Comparison of ENCODE assay signal across 28 cellular contexts in genomic region chr1:67173988-67174387, GRCh38. TPM values are rescaled to one million over a fixed set of nuclear protein-coding genes. Genes with fewer than 3 reads are reported as not detected.
"Had no signal": no experiment of that assay in that cellular context is flagged by ENCODE, and none has a peak within 500 bp of the region (broad histone marks: within the 10 kb centered on the region; RNA-seq: fewer than 3 reads in every experiment).

No MANE protein-coding gene starts in this region.

- H3K27me3 Mint-ChIP-seq: activated CD4-positive, alpha-beta T cell treated with anti-CD3 and anti-CD28 coated beads, Interleukin-2, amount 10 ng/mL, durations not matched to agents 24 days and 14 days; activated CD8-positive, alpha-beta T cell treated with anti-CD3 and anti-CD28 coated beads for 36 hours had no signal

- H3K9me3 Mint-ChIP-seq: WTC11 had no signal

- H3K9me3 ChIP-seq: adrenal gland had no signal

- H3K4me3 Mint-ChIP-seq: activated CD8-positive, alpha-beta T cell treated with anti-CD3 and anti-CD28 coated beads for 36 hours; WTC11 had no signal

- ATAC-seq: Panc1, Right ventricle myocardium inferior, WTC11 had no signal

- H3K27ac ChIP-seq: adrenal gland, KMS-11, SK-N-MC had no signal

- FAIRE-seq: colon had no signal

- H3K4me1 Mint-ChIP-seq: WTC11 had no signal

- H3K36me3 ChIP-seq: adrenal gland had no signal

- H3K36me3 Mint-ChIP-seq: WTC11 had no signal

- H3K4me2 ChIP-seq: KMS-11 had no signal

- DNase-seq: activated CD4-positive, alpha-beta T cell treated with anti-CD3 and anti-CD28 coated beads, Interleukin-2, amount 10 ng/mL, durations not matched to agents 24 days and 14 days; activated CD4-positive, CD25-positive, alpha-beta regulatory T cell treated with anti-CD3 and anti-CD28 coated beads, Interleukin-2, amount 50 U/mL, for 72 hours; activated CD8-positive, alpha-beta memory T cell treated with anti-CD3 and anti-CD28 coated beads, Interleukin-2, amount 50 U/mL, for 4 hours; activated T-cell treated with anti-CD3 and anti-CD28 coated beads, Interleukin-2, amount 50 U/mL, for 1 hour; adrenal gland; anterior cingulate cortex; cerebellar nuclear complex; NCI-H1092; NCI-H1417; NCI-H2029; NCI-H2107; NCI-H2171 treated with DMSO at 0.1 percent for 48 hours; NCI-H226; NCI-H69; NK-92 treated with Interleukin-12 subunit alpha and Interleukin-12 subunit beta, amount 100 ng/mL, for 24 hours; OCI-M1; RPMI8226 had no signal

- H3K9ac ChIP-seq: KMS-11 had no signal

- H3K4me1 ChIP-seq: adrenal gland had no signal

- H3K27me3 ChIP-seq: adrenal gland had no signal

- H3K27ac Mint-ChIP-seq: WTC11 had no signal

- H3K4me3 ChIP-seq: adrenal gland, SK-N-MC had no signal

RNA-seq across cellular contexts. Expression of gene IL23R, which starts 7.7 kb away (rescaled TPM):
- total RNA-seq: cardiac septum, MCF 10A, NCI-H460, Right ventricle myocardium inferior, WTC11 had no signal

RNA-seq across cellular contexts. Expression of gene C1orf141, which starts 39.2 kb away (rescaled TPM):
- total RNA-seq: activated CD4-positive, alpha-beta T cell treated with anti-CD3 and anti-CD28 coated beads, Interleukin-2, amount 10 ng/mL, durations not matched to agents 24 days and 14 days; activated CD8-positive, alpha-beta T cell treated with anti-CD3 and anti-CD28 coated beads for 36 hours; adrenal gland; cardiac septum; MCF 10A; NCI-H460; Right ventricle myocardium inferior; T-helper 1 cell treated with Interleukin-12 subunit alpha and Interleukin-12 subunit beta and Interleukin-4 antibody, amounts not matched to agents 30 ng/mL and 1 ng/mL, for 36 hours; WTC11 had no signal
- polyA plus RNA-seq: adrenal gland had no signal
